10 cellular contexts compared by ENCODE assay signal in the genomic region with DNA sequence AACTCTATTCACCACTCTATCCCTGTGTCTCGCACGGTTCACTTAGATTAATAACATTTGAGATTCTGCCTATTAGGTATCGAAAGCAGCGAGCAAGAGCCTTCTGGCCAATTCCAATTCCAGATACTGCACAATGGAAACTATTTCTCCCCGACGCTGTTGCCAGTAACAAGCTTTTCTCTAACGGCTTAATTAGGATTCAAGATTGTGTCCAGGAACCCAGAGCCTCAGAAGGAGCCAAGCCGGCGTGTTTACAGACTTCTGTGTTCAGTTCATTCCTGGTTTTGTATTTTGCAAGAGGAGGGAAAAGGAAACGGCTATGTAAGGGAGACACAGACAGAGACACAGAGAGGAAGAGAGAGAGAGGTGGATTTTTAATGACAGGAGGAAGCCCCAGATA.
DNase-seq lines count a peak whose midpoint lies in the region; ATAC-seq lines count a peak whose summit lies in the region.
"Had no signal": no experiment of that assay in that cellular context is flagged by ENCODE, and none has a peak within 500 bp of the region (broad histone marks: within the 10 kb centered on the region; RNA-seq: fewer than 3 reads in every experiment).

No MANE protein-coding gene starts in this region.

- peak overlapping the region; percentile 68 for H3K27ac ChIP-seq in caudate nucleus (ENCODE audit: low read depth, low read length)

- intact Hi-C loops in left cardiac atrium (cut with DNase I), result no loop called here

- peak; percentile 64 to 83 for ATAC-seq in left cardiac atrium
- no peak for ATAC-seq in GM18867 (IDR thresholded peaks at IDR 0.05; ENCODE audit: unreplicated experiment)
- ATAC-seq in HG03025 (IDR thresholded peaks at IDR 0.05; ENCODE audit: low FRiP score, unreplicated experiment), result no peak

- peak in 21 of 61 donors; percentile 2 to 73 (median 20) for DNase-seq in caudate nucleus (lab: John Stamatoyannopoulos, UW)
- DNase-seq in left cardiac atrium, result peak; percentile 49
- DNase-seq in nucleus accumbens (lab: John Stamatoyannopoulos, UW), result peak in 29 of 56 donors; percentile 1 to 60 (median 20)
- DNase-seq in ureter (ENCODE audit: low spot score), result peak; percentile 61
- no peak for DNase-seq in DMS53 (lab: John Stamatoyannopoulos, UW)
- DNase-seq: activated naive CD4-positive, alpha-beta T cell treated with anti-CD3 and anti-CD28 coated beads, Interleukin-2, amount 50 U/mL, for 16 hours; Peyer's patch; T1000 had no signal

Comparison
In these comparisons a context has a peak if more than half of its experiments do, and no peak if none do; other contexts are left out.
1. ATAC-seq: peak in left cardiac atrium (2 of 2); none in GM18867 (single experiment) and HG03025 (single experiment).